9 cellular contexts compared by ENCODE assay signal in the genomic region with DNA sequence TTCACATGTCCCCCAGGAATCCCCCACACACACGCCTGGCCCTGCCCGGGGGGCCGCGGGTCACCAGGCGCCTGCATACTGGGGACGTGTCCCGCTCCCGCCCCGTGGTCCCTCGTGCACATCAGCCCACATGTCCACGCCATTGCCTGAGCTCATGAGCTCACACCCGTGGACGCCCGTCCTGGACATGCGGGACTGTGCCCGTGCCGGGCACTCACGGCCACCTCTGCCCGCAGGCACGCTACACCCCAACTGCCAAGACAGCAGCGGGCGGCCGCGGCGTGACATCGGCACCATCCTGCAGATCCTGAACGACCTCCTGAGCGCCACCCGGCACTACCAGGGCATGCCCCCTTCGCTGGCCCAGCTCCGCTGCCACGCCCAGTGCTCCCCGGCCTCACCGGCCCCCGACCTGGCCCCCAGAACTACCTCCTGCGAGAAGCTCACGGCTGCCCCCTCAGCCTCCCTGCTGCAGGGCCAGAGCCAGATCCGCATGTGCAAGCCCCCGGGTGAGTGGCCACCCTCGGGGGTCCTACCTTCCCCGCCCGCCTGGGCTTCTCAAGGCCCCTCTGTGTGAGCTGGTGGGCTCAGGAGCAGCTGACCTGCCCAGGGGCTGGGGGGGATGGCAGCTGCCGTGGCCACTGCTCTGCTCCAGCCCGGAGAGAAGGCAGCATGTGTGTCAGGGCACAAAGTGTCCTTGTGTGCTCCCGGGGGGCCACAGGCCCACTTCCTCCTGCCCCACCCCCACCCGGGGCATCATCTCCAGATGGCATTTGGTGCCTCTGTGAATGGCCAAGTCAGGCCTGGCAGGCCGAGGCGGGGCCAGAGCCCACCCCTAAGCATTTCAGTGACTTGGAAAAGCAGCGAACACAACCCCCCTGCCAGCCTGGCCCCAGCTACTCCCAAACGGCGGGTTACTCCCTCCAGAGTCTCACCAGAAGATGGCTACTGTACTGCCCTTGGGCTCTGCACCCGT. TPM values are rescaled to one million over a fixed set of nuclear protein-coding genes. Genes with fewer than 3 reads are reported as not detected.
DNase-seq lines count a peak whose midpoint lies in the region; ATAC-seq, FAIRE-seq and TF ChIP-seq lines count a peak whose summit lies in the region.
"Had no signal": no experiment of that assay in that cellular context is flagged by ENCODE, and none has a peak within 500 bp of the region (broad histone marks: within the 10 kb centered on the region; RNA-seq: fewer than 3 reads in every experiment).

No MANE protein-coding gene starts in this region.

- no peak overlapping the region for H3K4ac ChIP-seq in H9 (ENCODE audit: low read depth, low read length)

- no peak overlapping the region for H4K5ac ChIP-seq in H9 (ENCODE audit: insufficient read length, low read depth, low read length)

- CTCF ChIA-PET in GM12878 (lab: Yijun Ruan, JAX): interaction anchor here (0.6 to 1.5 kb wide), 2 partner anchors 11 to 314 kb away, joined by 3 to 8 read pairs; no protein-coding TSS in a partner anchor

- H2AFZ ChIP-seq in GM12878 (ENCODE audit: control insufficient read depth, low read depth, low read length) (no peak overlapping the region), H9 (ENCODE audit: low read length) (no peak overlapping the region)

- H3K79me2 ChIP-seq in GM12878 (ENCODE audit: control insufficient read depth, insufficient read depth, low read length) (peaks cover 63% of the 10 kb centered on the region), H9 (ENCODE audit: insufficient read depth, low read length) (peaks cover 11% of the 10 kb centered on the region; the same call in 1 of the 2 replicates)

- H3K27ac ChIP-seq in HUES48 (ENCODE audit: low read depth, low read length) (peak overlapping the region; percentile 89), GM12878 (ENCODE audit: control insufficient read depth, insufficient read depth) (no peak overlapping the region), mesodermal cell (ENCODE audit: low read depth, low read length, severe bottlenecking) (peak overlapping the region; percentile 62), suprapubic skin (peak overlapping the region; percentile 99), H9 (ENCODE audit: insufficient read length, low read depth, low read length) (no peak overlapping the region)

- H3T11ph ChIP-seq in H9 (ENCODE audit: low read length): no peak overlapping the region

- H3K23me2 ChIP-seq in H9 (ENCODE audit: insufficient read length, low read depth, low read length, poor library complexity, severe bottlenecking): peaks cover 15% of the 10 kb centered on the region

- peaks cover 25 to 44% of the 10 kb centered on the region in 2 experiments for H3K4me1 Mint-ChIP-seq in H9

- TF ChIP-seq EP300 in GM12878 (IDR thresholded peaks at IDR 0.05; ENCODE audit: borderline replicate concordance in 1 of 2, control insufficient read depth in 1 of 2, low read depth in 2 of 2, low read length in 2 of 2): no peak
- TF ChIP-seq EP300 in suprapubic skin (IDR thresholded peaks at IDR 0.05): no peak

- H3K4me3 ChIP-seq in HUES48 (ENCODE audit: low read depth, low read length): no peak overlapping the region
- no peak overlapping the region for H3K4me3 ChIP-seq in GM12878
- no peak overlapping the region for H3K4me3 ChIP-seq in mesodermal cell (ENCODE audit: extremely low read depth, insufficient read depth, low read length, poor library complexity, severe bottlenecking)
- peak overlapping the region; percentile 6 for H3K4me3 ChIP-seq in suprapubic skin

- 88% methylated on average over 51 of the region's 52 CpGs for WGBS in GM12878 (ENCODE audit: insufficient coverage, insufficient replicate concordance, low lambda C conversion rate, missing lambda C conversion rate)
- 95 to 96% methylated on average over 50 to 51 of the region's 52 CpGs for WGBS in mesodermal cell (ENCODE audit: insufficient coverage in 2 of 2), 2 experiments
- WGBS in suprapubic skin: 81% methylated on average over 19 of the region's 52 CpGs
- WGBS in H9 (ENCODE audit: extremely low coverage, insufficient read length, low lambda C conversion rate): no CpG with 5 or more reads among the region's 52 CpGs

- RAD21 ChIA-PET in GM12878 (lab: Charles Lee; ENCODE audit: unreplicated experiment): interaction anchor here (0.6 kb wide), 1 partner anchor 13 kb away, joined by 4 read pairs; no protein-coding TSS in a partner anchor

- no peak overlapping the region for H2BK15ac ChIP-seq in H9 (ENCODE audit: low read depth, low read length)

- no peak overlapping the region for H4K8ac ChIP-seq in H9 (replicated peaks; ENCODE audit: insufficient read length, low read depth, low read length)

- peaks cover 11% of the 10 kb centered on the region; the same call in 1 of the 2 replicates for H3K4me1 ChIP-seq in HUES48 (ENCODE audit: control insufficient read depth, insufficient read depth, low read length)
- peaks cover 26% of the 10 kb centered on the region for H3K4me1 ChIP-seq in GM12878 (ENCODE audit: control insufficient read depth, insufficient read depth, low read length)
- H3K4me1 ChIP-seq in mesodermal cell (ENCODE audit: control insufficient read depth, insufficient read depth, low read length, poor library complexity, severe bottlenecking): peaks cover 62% of the 10 kb centered on the region
- H3K4me1 ChIP-seq in suprapubic skin: peaks cover 90% of the 10 kb centered on the region
- H3K4me1 ChIP-seq in H9 (ENCODE audit: insufficient read depth, low read length): no peaks in the 10 kb centered on the region; the same call in 1 of the 2 replicates

- no TSS peak for BruUV-seq in GM12878 (replicated peaks; lab: Mats Ljungman, UMichigan)

- peak overlapping the region in 1 of 3 experiments; percentile 89; a peak in 2 of 7 replicates for H3K27ac Mint-ChIP-seq in H9

- no peaks in the 10 kb centered on the region for H4K20me1 ChIP-seq in GM12878 (ENCODE audit: control insufficient read depth, insufficient read depth)
- no peaks in the 10 kb centered on the region for H4K20me1 ChIP-seq in H9 (ENCODE audit: control insufficient read depth, insufficient read depth, insufficient read length)

- no peak overlapping the region for H3K4me3 Mint-ChIP-seq in H9

- H3K36me3 Mint-ChIP-seq in H9 (ENCODE audit: insufficient read depth in 1 of 3, low read depth in 3 of 3): peaks cover 25 to 67% (median 55%) of the 10 kb centered on the region in 3 experiments; a peak in 6 of 7 replicates

- H3K36me3 ChIP-seq in HUES48 (ENCODE audit: control insufficient read depth, insufficient read depth, low read length) (peaks cover 58% of the 10 kb centered on the region), GM12878 (ENCODE audit: control insufficient read depth in 2 of 2, insufficient read depth in 2 of 2, low read length in 1 of 2) (peaks cover 14 to 29% of the 10 kb centered on the region in 2 experiments; a peak in 3 of 4 replicates), mesodermal cell (ENCODE audit: control insufficient read depth, insufficient read depth, low read length) (peaks cover 75% of the 10 kb centered on the region), suprapubic skin (peaks cover 60% of the 10 kb centered on the region)

- H3K23ac ChIP-seq in H9 (ENCODE audit: insufficient read length, low read depth, low read length): no peak overlapping the region

- H3K27me3 ChIP-seq in HUES48 (ENCODE audit: control insufficient read depth, insufficient read depth, low read length) (no peaks in the 10 kb centered on the region), GM12878 (replicated peaks in 1 of 2; ENCODE audit: control insufficient read depth in 2 of 2, insufficient read depth in 2 of 2, low read length in 1 of 2) (no peaks in the 10 kb centered on the region), suprapubic skin (no peaks in the 10 kb centered on the region), H9 (ENCODE audit: insufficient read depth, low read length) (no peaks in the 10 kb centered on the region)

- H2AK5ac ChIP-seq in H9 (ENCODE audit: insufficient read length, low read length): no peak overlapping the region

- H3K9me3 ChIP-seq in HUES48 (ENCODE audit: control insufficient read depth, insufficient read depth, low read length) (no peaks in the 10 kb centered on the region), GM12878 (replicated peaks; ENCODE audit: control insufficient read depth, insufficient read depth, low read length) (no peaks in the 10 kb centered on the region), mesodermal cell (ENCODE audit: control insufficient read depth, low read length) (no peaks in the 10 kb centered on the region), suprapubic skin (no peaks in the 10 kb centered on the region), H9 (ENCODE audit: control insufficient read depth, low read depth, low read length) (no peaks in the 10 kb centered on the region)

- TF ChIP-seq RAD21 in GM12878 (IDR thresholded peaks at IDR 0.05; ENCODE audit: insufficient read depth, low read depth, low read length): no peak

- TF ChIP-seq POLR2A in GM12878 (IDR thresholded peaks at IDR 0.05; ENCODE audit: low read depth, low read length) (no peak; the same call in 1 of the 2 replicates), suprapubic skin (IDR thresholded peaks at IDR 0.05) (no peak)

- no peak overlapping the region for H2BK120ac ChIP-seq in H9 (ENCODE audit: low read depth, low read length, poor library complexity, severe bottlenecking)

- ATAC-seq in GM12878: no peak

- POLR2A ChIA-PET in GM12878 (lab: Charles Lee): interaction anchor here (0.6 to 2.3 kb wide), 4 partner anchors 11 to 453 kb away, joined by 3 to 13 read pairs (median 8); a partner anchor contains a TSS

- H3K9ac ChIP-seq in HUES48 (ENCODE audit: low read depth, low read length): no peak overlapping the region
- H3K9ac ChIP-seq in GM12878 (ENCODE audit: control insufficient read depth, insufficient read depth, low read length): no peak overlapping the region
- H3K9ac ChIP-seq in H9 (ENCODE audit: extremely low read depth, insufficient read length, low read length): no peak overlapping the region

- FAIRE-seq in GM12878 (lab: Jason Lieb, UNC): no peak

- H3K18ac ChIP-seq in H9 (ENCODE audit: insufficient read length, low read depth, low read length): no peak overlapping the region

- H3K56ac ChIP-seq in H9 (ENCODE audit: insufficient read length, low read depth, low read length): no peak overlapping the region

- in situ Hi-C loops in GM12878 (cut with MboI): no loop called here

- H2BK20ac ChIP-seq in H9 (ENCODE audit: low read depth, low read length, poor library complexity, severe bottlenecking): no peak overlapping the region

- no peak for DNase-seq in GM12878 (ENCODE audit: low read depth, low spot score)
- DNase-seq in suprapubic skin (ENCODE audit: low spot score in 2 of 2): no peak
- DNase-seq in H9: no peak
- DNase-seq in NCI-H82 treated with DMSO at 0.1 percent for 48 hours (lab: John Stamatoyannopoulos, UW; ENCODE audit: unreplicated experiment): no peak
- no peak for DNase-seq in NCI-H1694 (lab: John Stamatoyannopoulos, UW)
- DNase-seq: central memory CD4-positive, alpha-beta T cell; NCI-H1105 treated with DMSO at 0.1 percent for 48 hours had no signal

- no peaks in the 10 kb centered on the region; a peak in 1 of 5 replicates for H3K9me3 Mint-ChIP-seq in H9

- no peaks in the 10 kb centered on the region for H3K79me1 ChIP-seq in H9 (ENCODE audit: insufficient read depth, low read depth, low read length, poor library complexity, severe bottlenecking)

- SMC1A ChIA-PET in GM12878 (lab: Charles Lee; ENCODE audit: uncharacterized antibody, unreplicated experiment): interaction anchor here (0.9 to 1.0 kb wide), 2 partner anchors 11 to 14 kb away, joined by 3 read pairs; a partner anchor contains a TSS

- intact Hi-C loops in GM12878 (cut with micrococcal nuclease; ENCODE audit: unreplicated experiment): no loop called here

- H3K4me2 ChIP-seq in GM12878 (ENCODE audit: control insufficient read depth, insufficient read depth) (no peak overlapping the region), H9 (ENCODE audit: insufficient read depth, insufficient read length, low read length) (no peak overlapping the region)

- H3K14ac ChIP-seq in H9 (ENCODE audit: insufficient read depth, low read length): no peak overlapping the region

- H2BK12ac ChIP-seq in H9 (ENCODE audit: insufficient read length, low read depth, low read length): no peak overlapping the region

- no peaks in the 10 kb centered on the region; the same call in 1 of the 2 replicates for H3K27me3 Mint-ChIP-seq in H9 (ENCODE audit: low read depth)

- TF ChIP-seq CTCF in GM12878 (IDR thresholded peaks at IDR 0.05 in 2 of 3, conservative IDR thresholded peaks at IDR 0.05 in 1 of 3; ENCODE audit: control insufficient read depth in 2 of 3, extremely low read depth in 1 of 3, insufficient read depth in 1 of 3, low read depth in 3 of 3, low read length in 3 of 3): no peak
- no peak for TF ChIP-seq CTCF in suprapubic skin (IDR thresholded peaks at IDR 0.05)
- no peak for TF ChIP-seq CTCF in H9 (conservative IDR thresholded peaks at IDR 0.05)

- H2BK5ac ChIP-seq in H9 (ENCODE audit: insufficient read length, low read length): no peak overlapping the region

- H4K91ac ChIP-seq in H9 (ENCODE audit: insufficient read length, low read depth, low read length): no peak overlapping the region

RNA-seq across cellular contexts. Expression of a gene that starts 7.1 kb away (rescaled TPM):
- 69.3 and 73.1 TPM in 2 replicates for total RNA-seq in GM12878 (2013; cell fraction: nucleolus; rRNA removed)
- total RNA-seq in GM12878 (2014; rRNA removed): 6.1 and 8.4 TPM in 2 replicates
- total RNA-seq in GM12878 (2014; rRNA removed; fragmentation: Illumina TruSeq; extraction: Trizol): 6.5 and 7.0 TPM in 2 replicates
- 51.5 and 52.3 TPM in 2 replicates for total RNA-seq in GM12878 (2021)
- polyA plus RNA-seq in GM12878 (2011; ENCODE audit: low read depth): 6.0 TPM
- 7.6 and 12.2 TPM in 2 replicates for polyA plus RNA-seq in GM12878 (2011; rRNA removed)
- 24.2 and 29.5 TPM in 2 replicates for polyA plus RNA-seq in GM12878 (2011; cell fraction: cytosol; rRNA removed)
- 102 and 129 TPM in 2 replicates for polyA plus RNA-seq in GM12878 (2011; cell fraction: nucleus; rRNA removed)
- polyA plus RNA-seq in GM12878 (2012): 26.6 and 35.6 TPM in 2 replicates
- polyA plus RNA-seq in GM12878 (2014; fragmentation: Illumina TruSeq; extraction: Trizol): 4.2 and 7.9 TPM in 2 replicates
- polyA plus RNA-seq in GM12878 (2014; fragmentation: Nextera tagmentation; extraction: Ambion mirVana): under 1 TPM; 0.38 to 0.63 TPM
- polyA plus RNA-seq in GM12878 (2014; rRNA removed): 30.9 and 33.7 TPM in 2 replicates
- polyA plus RNA-seq in GM12878 (2016; fragmentation: Nextera tagmentation; extraction: Ambion mirVana): 1 to 10 TPM; 2.3 TPM
- 2.3 and 11.8 TPM in 2 replicates for polyA minus RNA-seq in GM12878 (2011; rRNA and poly(A)+ RNA removed)
- 21.7 and 23.8 TPM in 2 replicates for polyA minus RNA-seq in GM12878 (2011; cell fraction: cytosol; rRNA and poly(A)+ RNA removed)
- polyA minus RNA-seq in GM12878 (2011; cell fraction: nucleus; rRNA and poly(A)+ RNA removed): 29.9 and 46.6 TPM in 2 replicates
- polyA plus RNA-seq in mesodermal cell (2013, experiment 1 of 2): 101 TPM
- polyA plus RNA-seq in mesodermal cell (2013, experiment 2 of 2): 84.0 TPM
- 100 to 1,000 TPM in 2 of 4 donors, 10 to 100 TPM in 2; 89.0 to 153 (median 105) TPM for total RNA-seq in suprapubic skin
- total RNA-seq in H9 (2021): 286 and 300 TPM in 2 replicates

RNA-seq across cellular contexts. Expression of a gene that starts 13.7 kb away (rescaled TPM):
- total RNA-seq in GM12878 (2013; cell fraction: nucleolus; rRNA removed): 275 and 320 TPM in 2 replicates
- 216 and 225 TPM in 2 replicates for total RNA-seq in GM12878 (2014; rRNA removed)
- total RNA-seq in GM12878 (2014; rRNA removed; fragmentation: Illumina TruSeq; extraction: Trizol): 228 and 243 TPM in 2 replicates
- 264 and 284 TPM in 2 replicates for total RNA-seq in GM12878 (2021)
- 115 TPM for polyA plus RNA-seq in GM12878 (2011; ENCODE audit: low read depth)
- 153 and 253 TPM in 2 replicates for polyA plus RNA-seq in GM12878 (2011; rRNA removed)
- polyA plus RNA-seq in GM12878 (2011; cell fraction: cytosol; rRNA removed): 253 and 279 TPM in 2 replicates
- polyA plus RNA-seq in GM12878 (2011; cell fraction: nucleus; rRNA removed): 892 and 1,145 TPM in 2 replicates
- 254 and 374 TPM in 2 replicates for polyA plus RNA-seq in GM12878 (2012)
- polyA plus RNA-seq in GM12878 (2014; fragmentation: Illumina TruSeq; extraction: Trizol): 152 and 313 TPM in 2 replicates
- polyA plus RNA-seq in GM12878 (2014; fragmentation: Nextera tagmentation; extraction: Ambion mirVana): 10 to 100 TPM; 27.6 to 52.4 TPM
- polyA plus RNA-seq in GM12878 (2014; rRNA removed): 335 and 370 TPM in 2 replicates
- 100 to 1,000 TPM; 162 to 166 TPM for polyA plus RNA-seq in GM12878 (2016; fragmentation: Nextera tagmentation; extraction: Ambion mirVana)
- polyA minus RNA-seq in GM12878 (2011; rRNA and poly(A)+ RNA removed): 50.8 and 65.0 TPM in 2 replicates
- polyA minus RNA-seq in GM12878 (2011; cell fraction: cytosol; rRNA and poly(A)+ RNA removed): 44.4 and 56.1 TPM in 2 replicates
- polyA minus RNA-seq in GM12878 (2011; cell fraction: nucleus; rRNA and poly(A)+ RNA removed): 81.2 and 108 TPM in 2 replicates
- 231 TPM for polyA plus RNA-seq in mesodermal cell (2013, experiment 1 of 2)
- polyA plus RNA-seq in mesodermal cell (2013, experiment 2 of 2): 221 TPM
- 100 to 1,000 TPM; 338 to 672 (median 451) TPM for total RNA-seq in suprapubic skin
- total RNA-seq in H9 (2021): 249 and 263 TPM in 2 replicates

RNA-seq across cellular contexts. Expression of a gene that starts 13.9 kb away (rescaled TPM):
- total RNA-seq in GM12878 (2013; cell fraction: nucleolus; rRNA removed): 14.2 and 16.6 TPM in 2 replicates
- total RNA-seq in GM12878 (2014; rRNA removed): 45.8 and 52.5 TPM in 2 replicates
- total RNA-seq in GM12878 (2014; rRNA removed; fragmentation: Illumina TruSeq; extraction: Trizol): 18.9 and 23.6 TPM in 2 replicates
- 304 and 305 TPM in 2 replicates for total RNA-seq in GM12878 (2021)
- polyA plus RNA-seq in GM12878 (2011; ENCODE audit: low read depth): 34.8 TPM
- 18.5 and 46.6 TPM in 2 replicates for polyA plus RNA-seq in GM12878 (2011; rRNA removed)
- 109 and 189 TPM in 2 replicates for polyA plus RNA-seq in GM12878 (2011; cell fraction: cytosol; rRNA removed)
- polyA plus RNA-seq in GM12878 (2011; cell fraction: nucleus; rRNA removed): 95.0 and 142 TPM in 2 replicates
- 163 and 185 TPM in 2 replicates for polyA plus RNA-seq in GM12878 (2012)
- 1.4 and 12.8 TPM in 2 replicates for polyA plus RNA-seq in GM12878 (2014; fragmentation: Illumina TruSeq; extraction: Trizol)
- polyA plus RNA-seq in GM12878 (2014; fragmentation: Nextera tagmentation; extraction: Ambion mirVana): 10 to 100 TPM in 1 of 2 experiments, 1 to 10 TPM in 1; 7.2 to 45.0 TPM
- polyA plus RNA-seq in GM12878 (2014; rRNA removed): 179 and 216 TPM in 2 replicates
- polyA plus RNA-seq in GM12878 (2016; fragmentation: Nextera tagmentation; extraction: Ambion mirVana): 100 to 1,000 TPM; 355 to 357 TPM
- polyA minus RNA-seq in GM12878 (2011; rRNA and poly(A)+ RNA removed): 38.4 and 79.7 TPM in 2 replicates
- polyA minus RNA-seq in GM12878 (2011; cell fraction: cytosol; rRNA and poly(A)+ RNA removed): 73.8 and 96.8 TPM in 2 replicates
- polyA minus RNA-seq in GM12878 (2011; cell fraction: nucleus; rRNA and poly(A)+ RNA removed): 21.4 and 39.0 TPM in 2 replicates
- polyA plus RNA-seq in mesodermal cell (2013, experiment 1 of 2): 132 TPM
- 98.5 TPM for polyA plus RNA-seq in mesodermal cell (2013, experiment 2 of 2)
- 100 to 1,000 TPM; 102 to 205 (median 137) TPM for total RNA-seq in suprapubic skin
- total RNA-seq in H9 (2021): 179 and 191 TPM in 2 replicates

RNA-seq across cellular contexts. Expression of a gene that starts 17.7 kb away (rescaled TPM):
- 1.2 and 1.3 TPM in 2 replicates for total RNA-seq in GM12878 (2013; cell fraction: nucleolus; rRNA removed)
- total RNA-seq in GM12878 (2014; rRNA removed) (0.44 and 0.51 TPM in 2 replicates), GM12878 (2014; rRNA removed; fragmentation: Illumina TruSeq; extraction: Trizol) (0.05 and 0.09 TPM in 2 replicates), GM12878 (2021) (0.59 and 0.61 TPM in 2 replicates), suprapubic skin (1 to 10 TPM; 2.9 to 8.6 (median 5.1) TPM), H9 (2021) (25.6 and 28.4 TPM in 2 replicates)
- 0.12 TPM for polyA plus RNA-seq in GM12878 (2011; ENCODE audit: low read depth)
- polyA plus RNA-seq in GM12878 (2011; rRNA removed) (0.03 and 0.04 TPM in 2 replicates), GM12878 (2014; fragmentation: Illumina TruSeq; extraction: Trizol) (0.04 TPM in 1 of 2 replicates, not detected in the other), GM12878 (2014; fragmentation: Nextera tagmentation; extraction: Ambion mirVana) (not detected), GM12878 (2014; rRNA removed) (0.55 and 0.93 TPM in 2 replicates), GM12878 (2016; fragmentation: Nextera tagmentation; extraction: Ambion mirVana) (under 1 TPM in 1 of 2 experiments, not detected in 1; 0.18 TPM)
- 0.09 and 0.28 TPM in 2 replicates for polyA plus RNA-seq in GM12878 (2011; cell fraction: cytosol; rRNA removed)
- 2.0 and 2.3 TPM in 2 replicates for polyA plus RNA-seq in GM12878 (2011; cell fraction: nucleus; rRNA removed)
- 1.2 and 1.9 TPM in 2 replicates for polyA plus RNA-seq in GM12878 (2012)
- polyA minus RNA-seq in GM12878 (2011; rRNA and poly(A)+ RNA removed): not detected in 2 replicates
- 0.83 TPM in 1 of 2 replicates, not detected in the other for polyA minus RNA-seq in GM12878 (2011; cell fraction: cytosol; rRNA and poly(A)+ RNA removed)
- polyA minus RNA-seq in GM12878 (2011; cell fraction: nucleus; rRNA and poly(A)+ RNA removed): 0.19 TPM in 1 of 2 replicates, not detected in the other
- 11.5 TPM for polyA plus RNA-seq in mesodermal cell (2013, experiment 1 of 2)
- polyA plus RNA-seq in mesodermal cell (2013, experiment 2 of 2): 12.2 TPM

RNA-seq across cellular contexts. Expression of a gene that starts 19.9 kb away (rescaled TPM):
- total RNA-seq in GM12878 (2013; cell fraction: nucleolus; rRNA removed): 15.3 and 16.8 TPM in 2 replicates
- total RNA-seq in GM12878 (2014; rRNA removed): 52.8 and 57.6 TPM in 2 replicates
- 15.4 and 18.8 TPM in 2 replicates for total RNA-seq in GM12878 (2014; rRNA removed; fragmentation: Illumina TruSeq; extraction: Trizol)
- 71.8 and 73.0 TPM in 2 replicates for total RNA-seq in GM12878 (2021)
- 13.7 TPM for polyA plus RNA-seq in GM12878 (2011; ENCODE audit: low read depth)
- 14.8 and 29.6 TPM in 2 replicates for polyA plus RNA-seq in GM12878 (2011; rRNA removed)
- polyA plus RNA-seq in GM12878 (2011; cell fraction: cytosol; rRNA removed): 85.8 and 125 TPM in 2 replicates
- 64.1 and 89.0 TPM in 2 replicates for polyA plus RNA-seq in GM12878 (2011; cell fraction: nucleus; rRNA removed)
- 61.2 and 63.0 TPM in 2 replicates for polyA plus RNA-seq in GM12878 (2012)
- 1.1 and 8.1 TPM in 2 replicates for polyA plus RNA-seq in GM12878 (2014; fragmentation: Illumina TruSeq; extraction: Trizol)
- 1 to 10 TPM in 1 of 2 experiments, under 1 TPM in 1; 0.89 to 6.9 TPM for polyA plus RNA-seq in GM12878 (2014; fragmentation: Nextera tagmentation; extraction: Ambion mirVana)
- polyA plus RNA-seq in GM12878 (2014; rRNA removed): 94.6 and 104 TPM in 2 replicates
- 10 to 100 TPM; 72.0 to 79.9 TPM for polyA plus RNA-seq in GM12878 (2016; fragmentation: Nextera tagmentation; extraction: Ambion mirVana)
- polyA minus RNA-seq in GM12878 (2011; rRNA and poly(A)+ RNA removed): 10.3 and 34.2 TPM in 2 replicates
- 20.5 and 25.9 TPM in 2 replicates for polyA minus RNA-seq in GM12878 (2011; cell fraction: cytosol; rRNA and poly(A)+ RNA removed)
- 11.1 and 20.1 TPM in 2 replicates for polyA minus RNA-seq in GM12878 (2011; cell fraction: nucleus; rRNA and poly(A)+ RNA removed)
- 22.1 TPM for polyA plus RNA-seq in mesodermal cell (2013, experiment 1 of 2)
- 19.2 TPM for polyA plus RNA-seq in mesodermal cell (2013, experiment 2 of 2)
- total RNA-seq in suprapubic skin: 10 to 100 TPM; 44.3 to 72.5 (median 58.2) TPM
- 56.4 and 63.0 TPM in 2 replicates for total RNA-seq in H9 (2021)

Comparison
In these comparisons a context has a peak if more than half of its experiments do, and no peak if none do; other contexts are left out.
1. H3K27ac ChIP-seq: peak in HUES48 (single experiment), mesodermal cell (single experiment) and suprapubic skin (single experiment); none in GM12878 (single experiment) and H9 (single experiment).